12 cellular contexts compared by ENCODE assay signal in genomic region chr5:132001647-132002561, GRCh38. TPM values are rescaled to one million over a fixed set of nuclear protein-coding genes. Genes with fewer than 3 reads are reported as not detected.
A peak's percentile ranks its signal among the peaks of the same experiment; 100 is the strongest.
DNase-seq lines count a peak whose midpoint lies in the region; ATAC-seq, FAIRE-seq and TF ChIP-seq lines count a peak whose summit lies in the region.
"Had no signal": no experiment of that assay in that cellular context is flagged by ENCODE, and none has a peak within 500 bp of the region (broad histone marks: within the 10 kb centered on the region; RNA-seq: fewer than 3 reads in every experiment).

No MANE protein-coding gene starts in this region.

- no peak for FAIRE-seq in GM12892 (lab: Jason Lieb, UNC)
- FAIRE-seq: endothelial cell of umbilical vein had no signal

- H3K4me1 ChIP-seq in RWPE2 (ENCODE audit: insufficient read depth, poor library complexity, severe bottlenecking) = no peaks in the 10 kb centered on the region
- H3K4me1 ChIP-seq in CD8-positive, alpha-beta T cell (ENCODE audit: insufficient read depth, low read length) = peaks cover 41% of the 10 kb centered on the region

- no peaks in the 10 kb centered on the region for H3K9me3 Mint-ChIP-seq in CD8-positive, alpha-beta T cell
- H3K9me3 Mint-ChIP-seq: memory B cell had no signal

- no peaks in the 10 kb centered on the region for H3K36me3 Mint-ChIP-seq in CD8-positive, alpha-beta T cell
- H3K36me3 Mint-ChIP-seq: memory B cell had no signal

- H3K27me3 Mint-ChIP-seq in CD8-positive, alpha-beta T cell (ENCODE audit: low read depth) = no peaks in the 10 kb centered on the region

- no peak for TF ChIP-seq POLR2A in GM12892 (IDR thresholded peaks at IDR 0.05; ENCODE audit: low read depth, low read length)

- H3K9me3 ChIP-seq in RWPE2 (ENCODE audit: severe bottlenecking) = no peaks in the 10 kb centered on the region
- no peaks in the 10 kb centered on the region for H3K9me3 ChIP-seq in CD8-positive, alpha-beta T cell (ENCODE audit: low read length)
- H3K9me3 ChIP-seq: tibial artery had no signal

- CTCF ChIA-PET in CD8-positive, alpha-beta T cell (lab: Charles Lee) = interaction anchor here (0.6 to 13.4 kb wide), 5 partner anchors 11 to 412 kb away, joined by 3 to 267 read pairs (median 3); no protein-coding TSS in a partner anchor

- no peak overlapping the region for H3K27ac ChIP-seq in RWPE2 (ENCODE audit: poor library complexity, severe bottlenecking)
- no peak overlapping the region for H3K27ac ChIP-seq in CD8-positive, alpha-beta T cell (ENCODE audit: low read depth, low read length)
- H3K27ac ChIP-seq: tibial artery had no signal

- ATAC-seq in RWPE2 (ENCODE audit: low read depth) (peak; percentile 57; the same call in 2 of the 3 replicates), GM21423 (IDR thresholded peaks at IDR 0.05; ENCODE audit: unreplicated experiment) (no peak)
- no peak for ATAC-seq in CD8-positive, alpha-beta T cell

- no peak overlapping the region for H3K27ac Mint-ChIP-seq in CD8-positive, alpha-beta T cell
- H3K27ac Mint-ChIP-seq: memory B cell had no signal

- intact Hi-C loops in posterior vena cava (cut with DNase I) = loop anchor here (5.0 to 10.0 kb wide), 2 partner anchors 187 to 410 kb away; no protein-coding TSS in a partner anchor
- intact Hi-C loops in CD8-positive, alpha-beta T cell (cut with DNase I, micrococcal nuclease) = no loop called here

- H3K4me3 ChIP-seq in RWPE2 (ENCODE audit: severe bottlenecking) (no peak overlapping the region), fibroblast of villous mesenchyme (ENCODE audit: low read depth, low read length) (no peak overlapping the region)
- no peak overlapping the region for H3K4me3 ChIP-seq in CD8-positive, alpha-beta T cell (ENCODE audit: low read depth, low read length)
- H3K4me3 ChIP-seq: tibial artery had no signal

- no peak overlapping the region for H3K4me3 Mint-ChIP-seq in CD8-positive, alpha-beta T cell
- H3K4me3 Mint-ChIP-seq: memory B cell had no signal

- no peaks in the 10 kb centered on the region for H3K27me3 ChIP-seq in RWPE2 (ENCODE audit: insufficient read depth, poor library complexity, severe bottlenecking)
- H3K27me3 ChIP-seq in CD8-positive, alpha-beta T cell (ENCODE audit: insufficient read depth, low read length) = no peaks in the 10 kb centered on the region

- no peaks in the 10 kb centered on the region for H3K36me3 ChIP-seq in RWPE2 (ENCODE audit: low read depth)
- no peaks in the 10 kb centered on the region for H3K36me3 ChIP-seq in CD8-positive, alpha-beta T cell (ENCODE audit: insufficient read depth, low read length)
- H3K36me3 ChIP-seq: tibial artery had no signal

- POLR2A ChIA-PET in CD8-positive, alpha-beta T cell (lab: Charles Lee) = interaction anchor here (1.1 kb wide), 1 partner anchor 21 kb away, joined by 3 read pairs; no protein-coding TSS in a partner anchor

- TF ChIP-seq CTCF in RWPE2 (IDR thresholded peaks at IDR 0.05; ENCODE audit: poor library complexity, severe bottlenecking) (no peak), fibroblast of villous mesenchyme (IDR thresholded peaks at IDR 0.05; ENCODE audit: insufficient read depth, low read depth, low read length) (no peak)
- TF ChIP-seq CTCF in CD8-positive, alpha-beta T cell (IDR thresholded peaks at IDR 0.05) = no peak

- DNase-seq in HCEC 1CT (peak; percentile 40), RWPE2 (ENCODE audit: low spot score) (no peak), fibroblast of villous mesenchyme (ENCODE audit: low read depth) (peak; percentile 19), posterior vena cava (ENCODE audit: low spot score) (peak; percentile 79), GM12892 (ENCODE audit: insufficient read length) (no peak)
- no peak for DNase-seq in stimulated activated CD4-positive, alpha-beta T cell treated with anti-CD3 and anti-CD28 coated beads, Interleukin-2, amount 100 ng/mL, for 48 hours
- no peak for DNase-seq in CD8-positive, alpha-beta T cell
- DNase-seq: NCI-H1694 treated with DMSO at 0.1 percent for 48 hours, tibial artery had no signal

- H3K4me1 Mint-ChIP-seq in CD8-positive, alpha-beta T cell (ENCODE audit: low read depth) = peaks cover 46% of the 10 kb centered on the region
- H3K4me1 Mint-ChIP-seq: memory B cell had no signal

RNA-seq across cellular contexts. Expression of gene ACSL6, which starts 9.6 kb away (rescaled TPM):
- total RNA-seq in fibroblast of villous mesenchyme (0.43 TPM in 1 of 2 replicates, not detected in the other), posterior vena cava (under 1 TPM; 0.32 to 0.62 TPM)
- 10 to 100 TPM; 14.3 to 14.8 TPM for total RNA-seq in CD8-positive, alpha-beta T cell
- not detected for polyA plus RNA-seq in GM12892 (2012; ENCODE audit: missing spikeins)
- total RNA-seq: endothelial cell of umbilical vein had no signal
- polyA plus RNA-seq: endothelial cell of umbilical vein had no signal

RNA-seq across cellular contexts. Expression of gene MEIKIN, which starts 56.4 kb away (rescaled TPM):
- total RNA-seq in fibroblast of villous mesenchyme (not detected in 2 replicates), posterior vena cava (1 to 10 TPM in 1 of 2 donors, not detected in 1; 1.4 TPM)
- total RNA-seq in CD8-positive, alpha-beta T cell = not detected
- not detected for polyA plus RNA-seq in GM12892 (2012; ENCODE audit: missing spikeins)
- total RNA-seq: endothelial cell of umbilical vein had no signal
- polyA plus RNA-seq: endothelial cell of umbilical vein had no signal

RNA-seq across cellular contexts. Expression of gene IL3, which starts 58.6 kb away (rescaled TPM):
- not detected in 2 replicates for total RNA-seq in fibroblast of villous mesenchyme
- total RNA-seq in posterior vena cava = not detected
- total RNA-seq in CD8-positive, alpha-beta T cell = not detected
- not detected for polyA plus RNA-seq in GM12892 (2012; ENCODE audit: missing spikeins)
- total RNA-seq: endothelial cell of umbilical vein had no signal
- polyA plus RNA-seq: endothelial cell of umbilical vein had no signal

Comparison
In these comparisons a context has a peak if more than half of its experiments do, and no peak if none do; other contexts are left out.
1. DNase-seq: peak in HCEC 1CT (single experiment), fibroblast of villous mesenchyme (single experiment) and posterior vena cava (single experiment); none in RWPE2 (single experiment), stimulated activated CD4-positive, alpha-beta T cell treated with anti-CD3 and anti-CD28 coated beads, Interleukin-2, amount 100 ng/mL, for 48 hours (0 of 2), CD8-positive, alpha-beta T cell (0 of 7) and GM12892 (single experiment).
2. RNA of gene ACSL6, which starts 9.6 kb away (total RNA-seq): 14.3 to 14.8 TPM in CD8-positive, alpha-beta T cell; 0.32 to 0.62 TPM in posterior vena cava and 0.43 TPM in fibroblast of villous mesenchyme; every median in the first group is over 4 times any median in the second.
3. intact Hi-C loops: an anchor here in posterior vena cava (5.0 to 10.0 kb wide); none called in CD8-positive, alpha-beta T cell.